In the genomic region with DNA sequence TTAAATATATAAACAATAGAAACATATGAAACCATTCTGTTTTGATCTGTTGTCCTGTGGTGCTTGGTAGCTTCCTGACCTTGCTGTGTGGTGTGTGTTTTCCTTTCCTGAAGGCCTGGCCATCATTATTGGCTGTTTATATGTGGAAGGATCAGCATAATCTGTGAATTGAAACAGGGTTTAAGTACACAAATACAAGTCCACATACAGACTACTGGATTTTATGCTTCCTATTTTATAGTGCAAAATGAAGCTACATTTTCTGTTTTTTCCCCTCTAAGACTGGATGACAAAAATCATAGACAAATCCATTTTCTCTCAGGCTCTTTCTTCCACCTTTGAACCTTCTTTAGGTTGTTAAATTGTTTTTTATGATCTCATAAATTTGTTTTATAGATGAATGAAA, we compare ENCODE assay signal across 1 cellular context.
TF ChIP-seq lines count a peak whose summit lies in the region.

No MANE protein-coding gene starts in this region.

TF ChIP-seq in HepG2, 621 proteins besides CTCF, POLR2A, EP300 and RAD21:
- TF ChIP-seq ATF2 (CRISPR knock-in tag; IDR thresholded peaks at IDR 0.05) (no peak), IRF2 (CRISPR knock-in tag; IDR thresholded peaks at IDR 0.05) (0 out of 2 replicates have a peak, but pooled peaks have one; percentile 26), GTF2F1 (IDR thresholded peaks at IDR 0.05; ENCODE audit: low read length) (no peak), POLR2G (IDR thresholded peaks at IDR 0.05; ENCODE audit: low read depth, low read length) (0 out of 2 replicates have a peak, but pooled peaks have one; percentile 10)
